8 cellular contexts compared by ENCODE assay signal in the genomic region with DNA sequence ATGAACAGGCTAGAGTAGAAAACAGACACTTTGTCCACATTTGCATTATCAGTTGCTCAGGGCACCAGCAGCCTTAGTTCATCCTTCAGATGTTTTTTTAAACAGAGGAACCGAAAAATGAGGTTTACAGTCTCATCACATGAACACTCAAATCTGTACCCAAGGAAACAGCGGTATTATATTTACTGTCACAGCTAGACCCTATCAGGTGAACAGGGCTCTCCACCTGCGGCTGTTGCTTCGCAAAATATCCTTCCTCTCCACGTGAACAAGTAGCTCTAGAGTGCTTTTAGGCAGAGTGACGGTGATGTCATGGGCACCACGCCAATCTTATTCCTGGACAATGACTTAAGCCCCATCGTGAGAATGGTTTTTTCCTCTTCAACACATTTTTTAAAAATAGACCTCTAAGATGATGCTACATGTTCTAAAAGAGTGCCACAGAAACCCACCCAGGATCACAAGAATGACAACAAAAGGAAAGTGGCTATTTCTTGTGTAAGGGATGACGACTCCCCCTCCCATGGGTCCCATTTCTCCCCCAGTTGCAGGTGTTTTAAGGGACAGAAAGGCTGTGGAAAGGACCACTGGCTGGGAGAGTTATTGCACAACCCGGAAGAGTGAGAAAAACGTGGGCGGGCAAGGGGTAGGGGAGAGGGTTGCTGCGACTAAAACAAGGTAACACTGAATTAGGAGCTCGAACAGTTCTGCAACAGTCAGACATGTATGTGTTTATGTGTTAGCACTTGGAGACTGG.
DNase-seq lines count a peak whose midpoint lies in the region; ATAC-seq and TF ChIP-seq lines count a peak whose summit lies in the region.

No MANE protein-coding gene starts in this region.

- POLR2A ChIA-PET in Panc1 (lab: Charles Lee) = no interaction called here
- POLR2A ChIA-PET in activated CD4-positive, alpha-beta T cell treated with anti-CD3 and anti-CD28 coated beads for 36 hours (lab: Charles Lee) = interaction anchor here (0.6 kb wide), 2 partner anchors 40 to 81 kb away, joined by 3 read pairs; no protein-coding TSS in a partner anchor

- CTCF ChIA-PET in Panc1 (lab: Charles Lee) = interaction anchor here (0.5 to 0.7 kb wide), 2 partner anchors 15 to 90 kb away, joined by 3 read pairs; no protein-coding TSS in a partner anchor
- CTCF ChIA-PET in activated CD4-positive, alpha-beta T cell treated with anti-CD3 and anti-CD28 coated beads for 36 hours (lab: Charles Lee) = no interaction called here

- peak; percentile 46 to 55 for ATAC-seq in activated CD4-positive, CD25-positive, alpha-beta regulatory T cell treated with anti-CD3 and anti-CD28 coated beads, Interleukin-2, amount 50 U/mL, for 24 hours
- ATAC-seq in HG03159 (IDR thresholded peaks at IDR 0.05; ENCODE audit: unreplicated experiment) = peak; percentile 85
- no peak for ATAC-seq in Panc1
- no peak for ATAC-seq in activated CD4-positive, alpha-beta T cell treated with anti-CD3 and anti-CD28 coated beads for 36 hours

- H3K9me3 ChIP-seq in Panc1 (ENCODE audit: control insufficient read depth, insufficient read depth, low read depth, low read length) = no peaks in the 10 kb centered on the region

- no peaks in the 10 kb centered on the region for H3K27me3 ChIP-seq in Panc1 (ENCODE audit: control insufficient read depth, insufficient read depth, low read length)

- in situ Hi-C loops in Panc1 (cut with HindIII; ENCODE audit: low pct_unique_long_range_greater_than_20kb, low sequenced_read_pairs) = no loop called here

- no peaks in the 10 kb centered on the region for H3K27me3 Mint-ChIP-seq in nephron progenitor cell (ENCODE audit: low read depth, poor library complexity)
- H3K27me3 Mint-ChIP-seq in activated CD4-positive, alpha-beta T cell treated with anti-CD3 and anti-CD28 coated beads for 36 hours = no peaks in the 10 kb centered on the region

- BruUV-seq in Panc1 (replicated peaks; lab: Mats Ljungman, UMichigan) = TSS peak; percentile 40

- peaks cover 4% of the 10 kb centered on the region for H3K9me3 Mint-ChIP-seq in nephron progenitor cell
- peaks cover 2% of the 10 kb centered on the region for H3K9me3 Mint-ChIP-seq in activated CD4-positive, alpha-beta T cell treated with anti-CD3 and anti-CD28 coated beads for 36 hours (ENCODE audit: low read depth)

- H3K27ac Mint-ChIP-seq in nephron progenitor cell = peak overlapping the region; percentile 55
- no peak overlapping the region for H3K27ac Mint-ChIP-seq in activated CD4-positive, alpha-beta T cell treated with anti-CD3 and anti-CD28 coated beads for 36 hours

- no peak overlapping the region for H3K4me3 Mint-ChIP-seq in nephron progenitor cell
- H3K4me3 Mint-ChIP-seq in activated CD4-positive, alpha-beta T cell treated with anti-CD3 and anti-CD28 coated beads for 36 hours = no peak overlapping the region

- H3K36me3 Mint-ChIP-seq in nephron progenitor cell (ENCODE audit: low read depth) = peaks cover 25% of the 10 kb centered on the region
- no peaks in the 10 kb centered on the region for H3K36me3 Mint-ChIP-seq in activated CD4-positive, alpha-beta T cell treated with anti-CD3 and anti-CD28 coated beads for 36 hours (ENCODE audit: low read depth)

- 0 out of 2 replicates have a peak overlapping the region, but pooled peaks have one; percentile 18 for H3K27ac ChIP-seq in Panc1 (ENCODE audit: low read length)

- peaks cover 24% of the 10 kb centered on the region for H3K4me1 Mint-ChIP-seq in nephron progenitor cell
- no peaks in the 10 kb centered on the region for H3K4me1 Mint-ChIP-seq in activated CD4-positive, alpha-beta T cell treated with anti-CD3 and anti-CD28 coated beads for 36 hours

- TF ChIP-seq CTCF in Panc1 (IDR thresholded peaks at IDR 0.05) = no peak
- no peak for TF ChIP-seq CTCF in nephron progenitor cell (IDR thresholded peaks at IDR 0.05)

- DNase-seq in activated CD4-positive, CD25-positive, alpha-beta regulatory T cell treated with anti-CD3 and anti-CD28 coated beads, Interleukin-2, amount 50 U/mL, for 72 hours = no peak
- DNase-seq in Panc1 (ENCODE audit: low read depth, low spot score) (no peak), nephron progenitor cell (no peak), cerebellum (ENCODE audit: low spot score) (no peak), NCI-H524 treated with DMSO at 0.1 percent for 48 hours (lab: John Stamatoyannopoulos, UW) (no peak)
- DNase-seq in activated CD4-positive, alpha-beta T cell treated with anti-CD3 and anti-CD28 coated beads for 36 hours = no peak

- intact Hi-C loops in Panc1 (cut with micrococcal nuclease; ENCODE audit: unreplicated experiment) = loop anchor here (5.0 kb wide), 1 partner anchor 81 kb away; no protein-coding TSS in a partner anchor
- intact Hi-C loops in activated CD4-positive, alpha-beta T cell treated with anti-CD3 and anti-CD28 coated beads for 36 hours (cut with DNase I, micrococcal nuclease) = no loop called here

- H3K4me1 ChIP-seq in Panc1 (ENCODE audit: control insufficient read depth, insufficient read depth, low read length) = peaks cover 2% of the 10 kb centered on the region; the same call in 1 of the 2 replicates

- H3K36me3 ChIP-seq in Panc1 (ENCODE audit: control insufficient read depth, insufficient read depth, low read length) = no peaks in the 10 kb centered on the region

- H3K4me3 ChIP-seq in Panc1 (ENCODE audit: low read depth in 2 of 2, low read length in 2 of 2) = no peak overlapping the region

Comparison
In these comparisons a context has a peak if more than half of its experiments do, and no peak if none do; other contexts are left out.
1. ATAC-seq: peak in activated CD4-positive, CD25-positive, alpha-beta regulatory T cell treated with anti-CD3 and anti-CD28 coated beads, Interleukin-2, amount 50 U/mL, for 24 hours (2 of 2) and HG03159 (single experiment); none in Panc1 (single experiment) and activated CD4-positive, alpha-beta T cell treated with anti-CD3 and anti-CD28 coated beads for 36 hours (single experiment).